Comparison of ENCODE assay signal across 25 cellular contexts in the genomic region with DNA sequence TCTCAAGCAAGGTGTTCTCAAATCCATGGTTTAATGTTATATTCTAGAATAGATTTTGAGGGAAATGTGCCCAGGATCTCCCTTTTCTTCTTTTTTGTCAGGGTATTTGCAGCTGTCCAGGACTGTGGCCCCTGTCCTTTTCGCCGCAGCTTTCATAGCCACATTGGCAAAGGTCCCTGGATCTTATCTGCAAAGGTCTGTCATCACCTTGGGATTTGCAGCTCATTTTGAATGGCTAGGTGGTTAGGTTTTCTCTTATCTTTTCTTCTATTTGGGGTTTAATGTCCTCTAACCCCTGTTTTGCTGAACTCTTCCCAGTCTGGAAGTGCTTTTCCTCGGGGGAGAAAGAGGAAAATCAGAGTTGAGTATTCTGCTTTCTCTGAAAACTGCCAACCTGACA. TPM values are rescaled to one million over a fixed set of nuclear protein-coding genes. Genes with fewer than 3 reads are reported as not detected.
DNase-seq lines count a peak whose midpoint lies in the region; ATAC-seq, FAIRE-seq and TF ChIP-seq lines count a peak whose summit lies in the region.
"Had no signal": no experiment of that assay in that cellular context is flagged by ENCODE, and none has a peak within 500 bp of the region (broad histone marks: within the 10 kb centered on the region; RNA-seq: fewer than 3 reads in every experiment).

No MANE protein-coding gene starts in this region.

- peaks cover 0 to 12% (median 0%) of the 10 kb centered on the region in 9 donors for H3K36me3 ChIP-seq in heart left ventricle
- no peaks in the 10 kb centered on the region for H3K36me3 ChIP-seq in K562 (ENCODE audit: control insufficient read depth, insufficient read depth, low read length)
- no peaks in the 10 kb centered on the region for H3K36me3 ChIP-seq in parathyroid adenoma (ENCODE audit: control insufficient read depth, insufficient read depth, low read length)
- no peaks in the 10 kb centered on the region for H3K36me3 ChIP-seq in HAP-1 (replicated peaks)

- H3K9ac ChIP-seq in K562 (ENCODE audit: insufficient read depth in 1 of 2, low read depth in 2 of 2, low read length in 2 of 2), result no peak overlapping the region
- H3K9ac ChIP-seq in parathyroid adenoma, result no peak overlapping the region

- H3K4me2 ChIP-seq in K562 (ENCODE audit: insufficient read depth, low read length), result no peak overlapping the region
- peak overlapping the region; percentile 42 for H3K4me2 ChIP-seq in parathyroid adenoma (ENCODE audit: low read length)

- in situ Hi-C loops in K562 (cut with MboI), result no loop called here
- in situ Hi-C loops in HAP-1 (cut with MboI; ENCODE audit: low sequenced_read_pairs), result no loop called here

- H3K27ac ChIP-seq in heart left ventricle (no peak overlapping the region), K562 (ENCODE audit: extremely low read depth, low read depth, low read length) (no peak overlapping the region), parathyroid adenoma (peak overlapping the region; percentile 32)
- H3K27ac ChIP-seq: BLaER1 treated with 17β-estradiol and CSF1 and Interleukin-3, amounts not matched to agents 10 nM and 100 nM had no signal

- TF ChIP-seq RAD21 in K562 (CRISPR knock-in tag; conservative IDR thresholded peaks at IDR 0.05 in 1 of 2, IDR thresholded peaks at IDR 0.05 in 1 of 2), result no peak

- H3K4me1 ChIP-seq in heart left ventricle (peaks cover 0 to 31% (median 21%) of the 10 kb centered on the region in 12 donors), K562 (replicated peaks in 1 of 2; ENCODE audit: control insufficient read depth in 2 of 2, insufficient read depth in 2 of 2, low read length in 2 of 2) (peaks cover 4 to 15% of the 10 kb centered on the region in 2 experiments; a peak in 4 of 5 replicates), parathyroid adenoma (peaks cover 2% of the 10 kb centered on the region), HAP-1 (no peaks in the 10 kb centered on the region)

- peaks cover 29% of the 10 kb centered on the region for H3K4me1 Mint-ChIP-seq in nephron
- H3K4me1 Mint-ChIP-seq: CD8-positive, alpha-beta memory T cell; H9 had no signal

- ATAC-seq in left ventricle myocardium superior, result peak; percentile 46
- no peak for ATAC-seq in heart left ventricle
- peak; percentile 74 for ATAC-seq in K562

- FAIRE-seq in K562 (lab: Jason Lieb, UNC), result no peak
- FAIRE-seq: D721Med, GM12878, GM19239 had no signal

- no TSS peak for BruUV-seq in K562 (replicated peaks; lab: Mats Ljungman, UMichigan)

- H3K9me3 ChIP-seq in heart left ventricle (no peaks in the 10 kb centered on the region), K562 (replicated peaks; ENCODE audit: control insufficient read depth, insufficient read depth, low read depth, low read length) (no peaks in the 10 kb centered on the region), parathyroid adenoma (ENCODE audit: control insufficient read depth, low read length) (no peaks in the 10 kb centered on the region), HAP-1 (no peaks in the 10 kb centered on the region)
- H3K9me3 ChIP-seq: BLaER1 treated with 17β-estradiol and CSF1 and Interleukin-3, amounts not matched to agents 10 nM and 100 nM had no signal

- peak overlapping the region in 2 of 3 experiments; percentile 51 to 56 for H3K27ac Mint-ChIP-seq in nephron
- H3K27ac Mint-ChIP-seq: B cell; CD14-positive monocyte; CD4-positive, alpha-beta T cell; CD8-positive, alpha-beta memory T cell; H9; HFFc6 had no signal

- H3K27me3 ChIP-seq in heart left ventricle (no peaks in the 10 kb centered on the region), K562 (ENCODE audit: control insufficient read depth in 2 of 2, insufficient read depth in 2 of 2, low read length in 2 of 2) (peaks cover 21 to 28% of the 10 kb centered on the region in 2 experiments), parathyroid adenoma (ENCODE audit: control insufficient read depth, insufficient read depth, low read length) (no peaks in the 10 kb centered on the region), HAP-1 (ENCODE audit: low read depth) (peaks cover 3% of the 10 kb centered on the region; the same call in 1 of the 2 replicates)
- H3K27me3 ChIP-seq: BLaER1 treated with 17β-estradiol and CSF1 and Interleukin-3, amounts not matched to agents 10 nM and 100 nM had no signal

- POLR2A ChIA-PET in K562 (lab: Yijun Ruan, JAX), result interaction anchor here (0.7 to 2.4 kb wide), 5 partner anchors 10 to 187 kb away, joined by 3 to 9 read pairs (median 4); a partner anchor contains a TSS

- CTCF ChIA-PET in K562 (lab: Yijun Ruan, JAX; ENCODE audit: low intra/inter-chr PET ratio), result no interaction called here

- H3K4me3 Mint-ChIP-seq in nephron, result no peak overlapping the region
- H3K4me3 Mint-ChIP-seq: B cell; CD14-positive monocyte; CD4-positive, alpha-beta T cell; CD8-positive, alpha-beta memory T cell; H9; HFFc6 had no signal

- TF ChIP-seq POLR2A in heart left ventricle (IDR thresholded peaks at IDR 0.05) (no peak), K562 (conservative IDR thresholded peaks at IDR 0.05) (no peak)

- no peaks in the 10 kb centered on the region for H3K9me1 ChIP-seq in K562 (ENCODE audit: control insufficient read depth, insufficient read depth, low read length)

- TF ChIP-seq CTCF in heart left ventricle (IDR thresholded peaks at IDR 0.05) (no peak), K562 (IDR thresholded peaks at IDR 0.05 in 2 of 3, conservative IDR thresholded peaks at IDR 0.05 in 1 of 3; ENCODE audit: insufficient read depth in 2 of 3, low read depth in 1 of 3, low read length in 3 of 3) (no peak), nephron (IDR thresholded peaks at IDR 0.05; ENCODE audit: unreplicated experiment in 3 of 3) (no peak), parathyroid adenoma (IDR thresholded peaks at IDR 0.05) (no peak)

- DNase-seq in left ventricle myocardium superior (no peak), heart left ventricle (no peak), K562 (ENCODE audit: extremely low read depth in 1 of 4, low spot score in 3 of 4) (peak in 2 of 4 experiments; percentile 43 to 52), posterior cingulate gyrus (no peak), HAP-1 (ENCODE audit: low spot score in 2 of 2) (no peak), OCI-M2 (lab: John Stamatoyannopoulos, UW; ENCODE audit: unreplicated experiment) (no peak)
- DNase-seq: CD4-positive, alpha-beta T cell; CD8-positive, alpha-beta memory T cell; DMS 273 treated with DMSO at 0.1 percent for 48 hours; DMS79; EL; GDM1; GM23248; H9; HFFc6 had no signal

- H4K20me1 ChIP-seq in K562 (replicated peaks; ENCODE audit: control insufficient read depth, insufficient read depth, low read length), result peaks cover 6% of the 10 kb centered on the region
- H4K20me1 ChIP-seq: BLaER1 treated with 17β-estradiol and CSF1 and Interleukin-3, amounts not matched to agents 10 nM and 100 nM had no signal

- no peaks in the 10 kb centered on the region for H3K79me2 ChIP-seq in K562 (ENCODE audit: control insufficient read depth, insufficient read depth, low read length)
- H3K79me2 ChIP-seq in parathyroid adenoma, result no peaks in the 10 kb centered on the region

- H2AFZ ChIP-seq in K562 (ENCODE audit: low read depth, low read length) (no peak overlapping the region), parathyroid adenoma (no peak overlapping the region)

- 0 out of 2 replicates have a peak, but pooled peaks have one; percentile 2 for TF ChIP-seq EP300 in K562 (IDR thresholded peaks at IDR 0.05; ENCODE audit: low read length)

- intact Hi-C loops in left ventricle myocardium superior (cut with micrococcal nuclease) (no loop called here), heart left ventricle (cut with DNase I) (no loop called here), K562 (cut with micrococcal nuclease) (no loop called here), posterior cingulate gyrus (cut with DNase I) (no loop called here)

- WGBS in heart left ventricle, 4 donors, result 32 to 44% (median 43%) methylated on average over 3 of the region's 3 CpGs
- WGBS in K562 (ENCODE audit: insufficient coverage, low coverage, missing lambda C conversion rate), result 3% methylated on average over 3 of the region's 3 CpGs

- H3K9me3 Mint-ChIP-seq in nephron, result no peaks in the 10 kb centered on the region
- H3K9me3 Mint-ChIP-seq: CD14-positive monocyte; CD4-positive, alpha-beta T cell; CD8-positive, alpha-beta memory T cell; H9; HFFc6 had no signal

- H3K4me3 ChIP-seq in heart left ventricle (no peak overlapping the region), K562 (no peak overlapping the region), parathyroid adenoma (ENCODE audit: low read depth, low read length) (no peak overlapping the region), HAP-1 (no peak overlapping the region)
- H3K4me3 ChIP-seq: BLaER1 treated with 17β-estradiol and CSF1 and Interleukin-3, amounts not matched to agents 10 nM and 100 nM; GM12878; GM23248 had no signal

- no peaks in the 10 kb centered on the region for H3K27me3 Mint-ChIP-seq in nephron (ENCODE audit: low read depth)
- H3K27me3 Mint-ChIP-seq: B cell; CD4-positive, alpha-beta T cell; CD8-positive, alpha-beta memory T cell had no signal

- peaks cover 10% of the 10 kb centered on the region for H3K36me3 Mint-ChIP-seq in nephron (ENCODE audit: low read depth)

RNA-seq across cellular contexts. Expression of a gene that starts 11.7 kb away (rescaled TPM):
- total RNA-seq in left ventricle myocardium superior (not detected), heart left ventricle (1 to 10 TPM in 2 of 9 donors, under 1 TPM in 6, not detected in 1; 0.23 to 1.5 (median 0.67) TPM), K562 (2014; rRNA removed) (not detected in 2 replicates), K562 (2014; rRNA removed; fragmentation: Illumina TruSeq; extraction: Trizol) (not detected in 2 replicates), K562 (2015; rRNA removed; fragmentation: Illumina TruSeq; extraction: Trizol) (not detected in 2 replicates), K562 (2021) (not detected in 2 replicates)
- polyA plus RNA-seq in heart left ventricle (under 1 TPM; 0.64 to 0.91 TPM), K562 (2011; rRNA removed) (not detected in 2 replicates), K562 (2014; fragmentation: Illumina TruSeq; extraction: Trizol) (not detected in 2 replicates), K562 (2014; fragmentation: Nextera tagmentation; extraction: Ambion mirVana) (not detected), K562 (2014; rRNA removed) (not detected in 2 replicates)
- total RNA-seq in K562 (2011; cell fraction: chromatin; rRNA removed; ENCODE audit: low replicate concordance), result not detected in 2 replicates
- not detected in 2 replicates for total RNA-seq in K562 (2011; cell fraction: nucleolus; rRNA removed)
- not detected in 2 replicates for total RNA-seq in K562 (2011; cell fraction: nucleoplasm; rRNA removed)
- polyA plus RNA-seq in K562 (2011; cell fraction: cytosol; rRNA removed), result not detected in 2 replicates
- not detected in 2 replicates for polyA plus RNA-seq in K562 (2011; cell fraction: nucleus; rRNA removed)
- not detected in 2 replicates for polyA plus RNA-seq in K562 (2012)
- not detected in 2 replicates for polyA minus RNA-seq in K562 (2011; rRNA and poly(A)+ RNA removed)
- not detected in 2 replicates for polyA minus RNA-seq in K562 (2011; cell fraction: cytosol; rRNA and poly(A)+ RNA removed)
- polyA minus RNA-seq in K562 (2011; cell fraction: nucleus; rRNA and poly(A)+ RNA removed), result not detected in 2 replicates
- total RNA-seq: A172, B cell, H4, HFFc6 had no signal
- polyA plus RNA-seq: CD14-positive monocyte; CD8-positive, alpha-beta memory T cell; GM12878; GM23248 had no signal

RNA-seq across cellular contexts. Expression of a gene that starts 19.4 kb away (rescaled TPM):
- total RNA-seq in left ventricle myocardium superior, result not detected
- 1 to 10 TPM in 1 of 9 donors, under 1 TPM in 5, not detected in 3; 0.21 to 1.3 (median 0.39) TPM for total RNA-seq in heart left ventricle
- polyA plus RNA-seq in heart left ventricle, result under 1 TPM in 1 of 2 donors, not detected in 1; 0.15 TPM
- total RNA-seq in K562 (2011; cell fraction: chromatin; rRNA removed; ENCODE audit: low replicate concordance), result 0.49 and 0.51 TPM in 2 replicates
- total RNA-seq in K562 (2011; cell fraction: nucleolus; rRNA removed), result 0.26 and 0.50 TPM in 2 replicates
- 0.61 TPM in 1 of 2 replicates, not detected in the other for total RNA-seq in K562 (2011; cell fraction: nucleoplasm; rRNA removed)
- total RNA-seq in K562 (2014; rRNA removed), result 0.14 TPM in 1 of 2 replicates, not detected in the other
- not detected in 2 replicates for total RNA-seq in K562 (2014; rRNA removed; fragmentation: Illumina TruSeq; extraction: Trizol)
- total RNA-seq in K562 (2015; rRNA removed; fragmentation: Illumina TruSeq; extraction: Trizol), result not detected in 2 replicates
- total RNA-seq in K562 (2021), result not detected in 2 replicates
- not detected in 2 replicates for polyA plus RNA-seq in K562 (2011; rRNA removed)
- not detected in 2 replicates for polyA plus RNA-seq in K562 (2011; cell fraction: cytosol; rRNA removed)
- 0.51 TPM in 1 of 2 replicates, not detected in the other for polyA plus RNA-seq in K562 (2011; cell fraction: nucleus; rRNA removed)
- not detected in 2 replicates for polyA plus RNA-seq in K562 (2012)
- polyA plus RNA-seq in K562 (2014; fragmentation: Illumina TruSeq; extraction: Trizol), result not detected in 2 replicates
- polyA plus RNA-seq in K562 (2014; fragmentation: Nextera tagmentation; extraction: Ambion mirVana), result not detected
- polyA plus RNA-seq in K562 (2014; rRNA removed), result 0.05 TPM in 1 of 2 replicates, not detected in the other
- 0.14 TPM in 1 of 2 replicates, not detected in the other for polyA minus RNA-seq in K562 (2011; rRNA and poly(A)+ RNA removed)
- not detected in 2 replicates for polyA minus RNA-seq in K562 (2011; cell fraction: cytosol; rRNA and poly(A)+ RNA removed)
- polyA minus RNA-seq in K562 (2011; cell fraction: nucleus; rRNA and poly(A)+ RNA removed), result 0.13 and 0.44 TPM in 2 replicates
- total RNA-seq: A172, GM23248, H4, HFFc6 had no signal
- polyA plus RNA-seq: CD14-positive monocyte; CD8-positive, alpha-beta memory T cell; GM23248 had no signal

RNA-seq across cellular contexts. Expression of a gene that starts 27.0 kb away (rescaled TPM):
- total RNA-seq in left ventricle myocardium superior (319 TPM), heart left ventricle (100 to 1,000 TPM; 134 to 310 (median 236) TPM), K562 (2014; rRNA removed) (203 and 207 TPM in 2 replicates), K562 (2014; rRNA removed; fragmentation: Illumina TruSeq; extraction: Trizol) (191 and 192 TPM in 2 replicates), K562 (2015; rRNA removed; fragmentation: Illumina TruSeq; extraction: Trizol) (190 and 191 TPM in 2 replicates), K562 (2021) (229 and 238 TPM in 2 replicates)
- polyA plus RNA-seq in heart left ventricle (100 to 1,000 TPM; 222 to 478 TPM), K562 (2011; rRNA removed) (302 and 343 TPM in 2 replicates), K562 (2014; fragmentation: Illumina TruSeq; extraction: Trizol) (194 and 197 TPM in 2 replicates), K562 (2014; fragmentation: Nextera tagmentation; extraction: Ambion mirVana) (10 to 100 TPM; 38.7 to 82.3 TPM), K562 (2014; rRNA removed) (341 and 353 TPM in 2 replicates)
- 228 and 279 TPM in 2 replicates for total RNA-seq in K562 (2011; cell fraction: chromatin; rRNA removed; ENCODE audit: low replicate concordance)
- total RNA-seq in K562 (2011; cell fraction: nucleolus; rRNA removed), result 212 and 223 TPM in 2 replicates
- total RNA-seq in K562 (2011; cell fraction: nucleoplasm; rRNA removed), result 239 and 241 TPM in 2 replicates
- 353 and 764 TPM in 2 replicates for polyA plus RNA-seq in K562 (2011; cell fraction: cytosol; rRNA removed)
- polyA plus RNA-seq in K562 (2011; cell fraction: nucleus; rRNA removed), result 319 and 323 TPM in 2 replicates
- polyA plus RNA-seq in K562 (2012), result 137 and 179 TPM in 2 replicates
- 180 and 229 TPM in 2 replicates for polyA minus RNA-seq in K562 (2011; rRNA and poly(A)+ RNA removed)
- polyA minus RNA-seq in K562 (2011; cell fraction: cytosol; rRNA and poly(A)+ RNA removed), result 60.6 and 66.6 TPM in 2 replicates
- polyA minus RNA-seq in K562 (2011; cell fraction: nucleus; rRNA and poly(A)+ RNA removed), result 57.1 and 90.0 TPM in 2 replicates

RNA-seq across cellular contexts. Expression of a gene that starts 27.2 kb away (rescaled TPM):
- 13.2 TPM for total RNA-seq in left ventricle myocardium superior
- 10 to 100 TPM; 10.7 to 23.7 (median 15.7) TPM for total RNA-seq in heart left ventricle
- polyA plus RNA-seq in heart left ventricle, result 10 to 100 TPM in 1 of 2 donors, 1 to 10 TPM in 1; 5.0 to 12.8 TPM
- 9.0 and 15.8 TPM in 2 replicates for total RNA-seq in K562 (2011; cell fraction: chromatin; rRNA removed; ENCODE audit: low replicate concordance)
- 11.7 and 13.2 TPM in 2 replicates for total RNA-seq in K562 (2011; cell fraction: nucleolus; rRNA removed)
- total RNA-seq in K562 (2011; cell fraction: nucleoplasm; rRNA removed), result 11.6 and 13.4 TPM in 2 replicates
- total RNA-seq in K562 (2014; rRNA removed), result 9.1 and 11.2 TPM in 2 replicates
- 13.6 TPM in 2 replicates for total RNA-seq in K562 (2014; rRNA removed; fragmentation: Illumina TruSeq; extraction: Trizol)
- total RNA-seq in K562 (2015; rRNA removed; fragmentation: Illumina TruSeq; extraction: Trizol), result 13.3 and 13.6 TPM in 2 replicates
- total RNA-seq in K562 (2021), result 11.0 and 12.9 TPM in 2 replicates
- polyA plus RNA-seq in K562 (2011; rRNA removed), result 16.9 and 18.2 TPM in 2 replicates
- 16.9 and 19.8 TPM in 2 replicates for polyA plus RNA-seq in K562 (2011; cell fraction: cytosol; rRNA removed)
- polyA plus RNA-seq in K562 (2011; cell fraction: nucleus; rRNA removed), result 6.6 and 9.4 TPM in 2 replicates
- 9.4 and 13.6 TPM in 2 replicates for polyA plus RNA-seq in K562 (2012)
- 13.0 and 13.1 TPM in 2 replicates for polyA plus RNA-seq in K562 (2014; fragmentation: Illumina TruSeq; extraction: Trizol)
- 10 to 100 TPM; 30.1 to 33.9 TPM for polyA plus RNA-seq in K562 (2014; fragmentation: Nextera tagmentation; extraction: Ambion mirVana)
- 7.0 and 10.1 TPM in 2 replicates for polyA plus RNA-seq in K562 (2014; rRNA removed)
- 21.9 and 23.1 TPM in 2 replicates for polyA minus RNA-seq in K562 (2011; rRNA and poly(A)+ RNA removed)
- polyA minus RNA-seq in K562 (2011; cell fraction: cytosol; rRNA and poly(A)+ RNA removed), result 8.3 and 9.2 TPM in 2 replicates
- polyA minus RNA-seq in K562 (2011; cell fraction: nucleus; rRNA and poly(A)+ RNA removed), result 5.4 and 10.0 TPM in 2 replicates

RNA-seq across cellular contexts. Expression of a gene that starts 36.4 kb away (rescaled TPM):
- 107 TPM for total RNA-seq in left ventricle myocardium superior
- 100 to 1,000 TPM in 5 of 9 donors, 10 to 100 TPM in 4; 38.2 to 135 (median 102) TPM for total RNA-seq in heart left ventricle
- 10 to 100 TPM; 41.2 to 95.9 TPM for polyA plus RNA-seq in heart left ventricle
- total RNA-seq in K562 (2011; cell fraction: chromatin; rRNA removed; ENCODE audit: low replicate concordance), result 62.0 and 62.6 TPM in 2 replicates
- 38.3 and 45.9 TPM in 2 replicates for total RNA-seq in K562 (2011; cell fraction: nucleolus; rRNA removed)
- 63.4 and 83.7 TPM in 2 replicates for total RNA-seq in K562 (2011; cell fraction: nucleoplasm; rRNA removed)
- 95.4 and 124 TPM in 2 replicates for total RNA-seq in K562 (2014; rRNA removed)
- total RNA-seq in K562 (2014; rRNA removed; fragmentation: Illumina TruSeq; extraction: Trizol), result 245 and 293 TPM in 2 replicates
- total RNA-seq in K562 (2015; rRNA removed; fragmentation: Illumina TruSeq; extraction: Trizol), result 154 and 162 TPM in 2 replicates
- 266 and 273 TPM in 2 replicates for total RNA-seq in K562 (2021)
- polyA plus RNA-seq in K562 (2011; rRNA removed), result 125 and 198 TPM in 2 replicates
- 161 and 214 TPM in 2 replicates for polyA plus RNA-seq in K562 (2011; cell fraction: cytosol; rRNA removed)
- 96.3 and 140 TPM in 2 replicates for polyA plus RNA-seq in K562 (2011; cell fraction: nucleus; rRNA removed)
- 159 and 305 TPM in 2 replicates for polyA plus RNA-seq in K562 (2012)
- polyA plus RNA-seq in K562 (2014; fragmentation: Illumina TruSeq; extraction: Trizol), result 194 and 219 TPM in 2 replicates
- polyA plus RNA-seq in K562 (2014; fragmentation: Nextera tagmentation; extraction: Ambion mirVana), result 100 to 1,000 TPM; 607 to 620 TPM
- polyA plus RNA-seq in K562 (2014; rRNA removed), result 117 and 134 TPM in 2 replicates
- 124 and 166 TPM in 2 replicates for polyA minus RNA-seq in K562 (2011; rRNA and poly(A)+ RNA removed)
- polyA minus RNA-seq in K562 (2011; cell fraction: cytosol; rRNA and poly(A)+ RNA removed), result 80.1 and 100 TPM in 2 replicates
- 21.0 and 35.2 TPM in 2 replicates for polyA minus RNA-seq in K562 (2011; cell fraction: nucleus; rRNA and poly(A)+ RNA removed)

Comparison
In these comparisons a context has a peak if more than half of its experiments do, and no peak if none do; other contexts are left out.
1. ATAC-seq: peak in left ventricle myocardium superior (single experiment) and K562 (single experiment); none in heart left ventricle (0 of 4).